In the genomic region with DNA sequence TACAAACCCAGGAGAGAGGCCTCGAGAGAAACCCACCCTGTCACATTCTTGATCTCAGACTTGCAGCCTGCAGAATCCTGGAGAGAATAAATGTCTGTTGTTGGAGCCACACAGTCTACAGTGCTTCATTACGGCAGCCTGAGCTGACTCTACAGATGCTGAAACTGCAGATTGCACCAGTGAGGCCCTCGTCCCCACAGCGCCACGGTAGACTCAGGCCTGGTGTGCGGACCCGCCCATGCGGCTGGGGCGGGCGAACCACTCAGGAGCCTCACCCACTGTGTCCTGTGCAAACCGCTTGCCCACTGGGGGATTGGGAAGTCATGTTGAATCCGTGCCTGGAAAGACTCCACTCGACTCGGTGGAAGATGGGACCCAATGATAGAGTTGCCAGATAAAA, we compare ENCODE assay signal across 23 cellular contexts.
"Had no signal": no experiment of that assay in that cellular context is flagged by ENCODE, and none has a peak within 500 bp of the region (broad histone marks: within the 10 kb centered on the region; RNA-seq: fewer than 3 reads in every experiment).

No MANE protein-coding gene starts in this region.

- H3K27ac ChIP-seq: KMS-11, SK-N-MC, VCaP had no signal

- ATAC-seq: activated CD8-positive, alpha-beta T cell treated with anti-CD3 and anti-CD28 coated beads for 36 hours; activated T-helper 17 cell treated with anti-CD3 and anti-CD28 coated beads, Interleukin-2, amount 50 U/mL, for 72 hours had no signal

- H3K27ac Mint-ChIP-seq: activated CD4-positive, alpha-beta T cell treated with anti-CD3 and anti-CD28 coated beads, Interleukin-2, amount 10 ng/mL, durations not matched to agents 7 days and 5 days; activated CD8-positive, alpha-beta T cell treated with anti-CD3 and anti-CD28 coated beads for 36 hours; activated naive CD4-positive, alpha-beta T cell treated with anti-CD3 and anti-CD28 coated beads for 36 hours; activated naive CD8-positive, alpha-beta T cell; activated T-helper 17 cell treated with anti-CD3 and anti-CD28 coated beads, Interleukin-2, amount 50 U/mL, for 72 hours; brain had no signal

- H3K4me3 Mint-ChIP-seq: activated CD4-positive, alpha-beta T cell treated with anti-CD3 and anti-CD28 coated beads, Interleukin-2, amount 10 ng/mL, durations not matched to agents 7 days and 5 days; activated CD8-positive, alpha-beta T cell treated with anti-CD3 and anti-CD28 coated beads for 36 hours; activated naive CD4-positive, alpha-beta T cell treated with anti-CD3 and anti-CD28 coated beads for 36 hours; activated naive CD8-positive, alpha-beta T cell; activated T-helper 17 cell treated with anti-CD3 and anti-CD28 coated beads, Interleukin-2, amount 50 U/mL, for 72 hours; brain had no signal

- H3K9me3 Mint-ChIP-seq: activated CD4-positive, alpha-beta T cell treated with anti-CD3 and anti-CD28 coated beads, Interleukin-2, amount 10 ng/mL, durations not matched to agents 7 days and 5 days; activated CD8-positive, alpha-beta T cell treated with anti-CD3 and anti-CD28 coated beads for 36 hours; activated naive CD4-positive, alpha-beta T cell treated with anti-CD3 and anti-CD28 coated beads for 36 hours had no signal

- DNase-seq: activated CD4-positive, alpha-beta T cell treated with anti-CD3 and anti-CD28 coated beads, Interleukin-2, amount 10 ng/mL, durations not matched to agents 7 days and 5 days; activated CD4-positive, CD25-positive, alpha-beta regulatory T cell; activated CD8-positive, alpha-beta T cell treated with anti-CD3 and anti-CD28 coated beads for 36 hours; activated gamma-delta T cell; activated naive CD4-positive, alpha-beta T cell treated with anti-CD3 and anti-CD28 coated beads for 36 hours; activated T-cell treated with anti-CD3 and anti-CD28 coated beads for 4 hours; activated T-cell treated with anti-CD3 and anti-CD28 coated beads, Interleukin-2, amount 50 U/mL, for 48 hours; amygdala; NCI-H1092; NCI-H1417; NCI-H1930; NCI-H2107; NCI-H2171 treated with DMSO at 0.1 percent for 48 hours; NCI-H226; NCI-H526 treated with DMSO at 0.1 percent for 48 hours; NCI-H82; T-helper 1 cell had no signal

- H3K27me3 Mint-ChIP-seq: activated CD4-positive, alpha-beta T cell treated with anti-CD3 and anti-CD28 coated beads, Interleukin-2, amount 10 ng/mL, durations not matched to agents 7 days and 5 days; activated CD8-positive, alpha-beta T cell treated with anti-CD3 and anti-CD28 coated beads for 36 hours; activated naive CD8-positive, alpha-beta T cell had no signal

- H3K9ac ChIP-seq: KMS-11 had no signal

- H3K36me3 Mint-ChIP-seq: activated naive CD8-positive, alpha-beta T cell; brain had no signal

- H3K4me3 ChIP-seq: SK-N-MC had no signal
